ENCODE assay signal across 1 cellular context in genomic region chr1:67686272-67687197, GRCh38.
A peak's percentile ranks its signal among the peaks of the same experiment; 100 is the strongest.
TF ChIP-seq lines count a peak whose summit lies in the region.

No MANE protein-coding gene starts in this region.

TF ChIP-seq in HepG2, 621 proteins besides CTCF, POLR2A, EP300 and RAD21 (continued from another document and continues in another):
- TF ChIP-seq, protein P1, sequence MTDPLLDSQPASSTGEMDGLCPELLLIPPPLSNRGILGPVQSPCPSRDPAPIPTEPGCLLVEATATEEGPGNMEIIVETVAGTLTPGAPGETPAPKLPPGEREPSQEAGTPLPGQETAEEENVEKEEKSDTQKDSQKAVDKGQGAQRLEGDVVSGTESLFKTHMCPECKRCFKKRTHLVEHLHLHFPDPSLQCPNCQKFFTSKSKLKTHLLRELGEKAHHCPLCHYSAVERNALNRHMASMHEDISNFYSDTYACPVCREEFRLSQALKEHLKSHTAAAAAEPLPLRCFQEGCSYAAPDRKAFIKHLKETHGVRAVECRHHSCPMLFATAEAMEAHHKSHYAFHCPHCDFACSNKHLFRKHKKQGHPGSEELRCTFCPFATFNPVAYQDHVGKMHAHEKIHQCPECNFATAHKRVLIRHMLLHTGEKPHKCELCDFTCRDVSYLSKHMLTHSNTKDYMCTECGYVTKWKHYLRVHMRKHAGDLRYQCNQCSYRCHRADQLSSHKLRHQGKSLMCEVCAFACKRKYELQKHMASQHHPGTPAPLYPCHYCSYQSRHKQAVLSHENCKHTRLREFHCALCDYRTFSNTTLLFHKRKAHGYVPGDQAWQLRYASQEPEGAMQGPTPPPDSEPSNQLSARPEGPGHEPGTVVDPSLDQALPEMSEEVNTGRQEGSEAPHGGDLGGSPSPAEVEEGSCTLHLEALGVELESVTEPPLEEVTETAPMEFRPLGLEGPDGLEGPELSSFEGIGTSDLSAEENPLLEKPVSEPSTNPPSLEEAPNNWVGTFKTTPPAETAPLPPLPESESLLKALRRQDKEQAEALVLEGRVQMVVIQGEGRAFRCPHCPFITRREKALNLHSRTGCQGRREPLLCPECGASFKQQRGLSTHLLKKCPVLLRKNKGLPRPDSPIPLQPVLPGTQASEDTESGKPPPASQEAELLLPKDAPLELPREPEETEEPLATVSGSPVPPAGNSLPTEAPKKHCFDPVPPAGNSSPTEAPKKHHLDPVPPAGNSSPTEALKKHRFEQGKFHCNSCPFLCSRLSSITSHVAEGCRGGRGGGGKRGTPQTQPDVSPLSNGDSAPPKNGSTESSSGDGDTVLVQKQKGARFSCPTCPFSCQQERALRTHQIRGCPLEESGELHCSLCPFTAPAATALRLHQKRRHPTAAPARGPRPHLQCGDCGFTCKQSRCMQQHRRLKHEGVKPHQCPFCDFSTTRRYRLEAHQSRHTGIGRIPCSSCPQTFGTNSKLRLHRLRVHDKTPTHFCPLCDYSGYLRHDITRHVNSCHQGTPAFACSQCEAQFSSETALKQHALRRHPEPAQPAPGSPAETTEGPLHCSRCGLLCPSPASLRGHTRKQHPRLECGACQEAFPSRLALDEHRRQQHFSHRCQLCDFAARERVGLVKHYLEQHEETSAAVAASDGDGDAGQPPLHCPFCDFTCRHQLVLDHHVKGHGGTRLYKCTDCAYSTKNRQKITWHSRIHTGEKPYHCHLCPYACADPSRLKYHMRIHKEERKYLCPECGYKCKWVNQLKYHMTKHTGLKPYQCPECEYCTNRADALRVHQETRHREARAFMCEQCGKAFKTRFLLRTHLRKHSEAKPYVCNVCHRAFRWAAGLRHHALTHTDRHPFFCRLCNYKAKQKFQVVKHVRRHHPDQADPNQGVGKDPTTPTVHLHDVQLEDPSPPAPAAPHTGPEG (CRISPR knock-in tag; IDR thresholded peaks at IDR 0.05) = no peak
- TF ChIP-seq, protein P2, sequence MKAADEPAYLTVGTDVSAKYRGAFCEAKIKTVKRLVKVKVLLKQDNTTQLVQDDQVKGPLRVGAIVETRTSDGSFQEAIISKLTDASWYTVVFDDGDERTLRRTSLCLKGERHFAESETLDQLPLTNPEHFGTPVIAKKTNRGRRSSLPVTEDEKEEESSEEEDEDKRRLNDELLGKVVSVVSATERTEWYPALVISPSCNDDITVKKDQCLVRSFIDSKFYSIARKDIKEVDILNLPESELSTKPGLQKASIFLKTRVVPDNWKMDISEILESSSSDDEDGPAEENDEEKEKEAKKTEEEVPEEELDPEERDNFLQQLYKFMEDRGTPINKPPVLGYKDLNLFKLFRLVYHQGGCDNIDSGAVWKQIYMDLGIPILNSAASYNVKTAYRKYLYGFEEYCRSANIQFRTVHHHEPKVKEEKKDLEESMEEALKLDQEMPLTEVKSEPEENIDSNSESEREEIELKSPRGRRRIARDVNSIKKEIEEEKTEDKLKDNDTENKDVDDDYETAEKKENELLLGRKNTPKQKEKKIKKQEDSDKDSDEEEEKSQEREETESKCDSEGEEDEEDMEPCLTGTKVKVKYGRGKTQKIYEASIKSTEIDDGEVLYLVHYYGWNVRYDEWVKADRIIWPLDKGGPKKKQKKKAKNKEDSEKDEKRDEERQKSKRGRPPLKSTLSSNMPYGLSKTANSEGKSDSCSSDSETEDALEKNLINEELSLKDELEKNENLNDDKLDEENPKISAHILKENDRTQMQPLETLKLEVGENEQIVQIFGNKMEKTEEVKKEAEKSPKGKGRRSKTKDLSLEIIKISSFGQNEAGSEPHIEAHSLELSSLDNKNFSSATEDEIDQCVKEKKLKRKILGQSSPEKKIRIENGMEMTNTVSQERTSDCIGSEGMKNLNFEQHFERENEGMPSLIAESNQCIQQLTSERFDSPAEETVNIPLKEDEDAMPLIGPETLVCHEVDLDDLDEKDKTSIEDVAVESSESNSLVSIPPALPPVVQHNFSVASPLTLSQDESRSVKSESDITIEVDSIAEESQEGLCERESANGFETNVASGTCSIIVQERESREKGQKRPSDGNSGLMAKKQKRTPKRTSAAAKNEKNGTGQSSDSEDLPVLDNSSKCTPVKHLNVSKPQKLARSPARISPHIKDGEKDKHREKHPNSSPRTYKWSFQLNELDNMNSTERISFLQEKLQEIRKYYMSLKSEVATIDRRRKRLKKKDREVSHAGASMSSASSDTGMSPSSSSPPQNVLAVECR (CRISPR knock-in tag; IDR thresholded peaks at IDR 0.05; ENCODE audit: borderline replicate concordance) = peak; percentile 78; the same call in 1 of the 2 replicates
- TF ChIP-seq NFE2 (CRISPR knock-in tag; IDR thresholded peaks at IDR 0.05) (no peak), RFX5 (IDR thresholded peaks at IDR 0.05; ENCODE audit: low read depth, low read length) (no peak), MXD1 (CRISPR knock-in tag; IDR thresholded peaks at IDR 0.05) (peak; percentile 53; the same call in 1 of the 2 replicates), ZNF552 (CRISPR knock-in tag; IDR thresholded peaks at IDR 0.05; ENCODE audit: borderline replicate concordance) (no peak), SIN3B (IDR thresholded peaks at IDR 0.05; ENCODE audit: low read length) (no peak), ZFP62 (CRISPR knock-in tag; IDR thresholded peaks at IDR 0.05) (no peak), MTERF4 (CRISPR knock-in tag; IDR thresholded peaks at IDR 0.05) (no peak), MTA3 (CRISPR knock-in tag; IDR thresholded peaks at IDR 0.05) (no peak), ZNF780A (CRISPR knock-in tag; IDR thresholded peaks at IDR 0.05) (no peak), FIP1L1 (IDR thresholded peaks at IDR 0.05; ENCODE audit: borderline replicate concordance, insufficient read depth, low read depth, low read length) (no peak), MAFK (conservative IDR thresholded peaks at IDR 0.05 in 1 of 2, IDR thresholded peaks at IDR 0.05 in 1 of 2; ENCODE audit: low read length in 2 of 2) (peak in 1 of 2 experiments; percentile 24; a peak in 2 of 4 replicates), BRF2 (CRISPR knock-in tag; IDR thresholded peaks at IDR 0.05) (no peak), ZNF883 (CRISPR knock-in tag; IDR thresholded peaks at IDR 0.05; ENCODE audit: not compliant biosample characterization) (peak; percentile 39), ZNF777 (CRISPR knock-in tag; IDR thresholded peaks at IDR 0.05) (no peak; the same call in 1 of the 2 replicates), ZNF577 (CRISPR knock-in tag; IDR thresholded peaks at IDR 0.05; ENCODE audit: borderline replicate concordance, low read depth) (no peak), NFIC (IDR thresholded peaks at IDR 0.05; ENCODE audit: low read length) (peak; percentile 56), DPF2 (CRISPR knock-in tag; IDR thresholded peaks at IDR 0.05; ENCODE audit: borderline replicate concordance, low read depth) (no peak), SNAPC5 (CRISPR knock-in tag; IDR thresholded peaks at IDR 0.05; ENCODE audit: borderline replicate concordance) (no peak), KDM6A (CRISPR knock-in tag; IDR thresholded peaks at IDR 0.05; ENCODE audit: low read depth) (peak; percentile 39; the same call in 1 of the 2 replicates), ZMAT3 (CRISPR knock-in tag; conservative IDR thresholded peaks at IDR 0.05) (no peak), ZNF33B (CRISPR knock-in tag; IDR thresholded peaks at IDR 0.05) (peak; percentile 73; the same call in 1 of the 2 replicates), ZNF790 (CRISPR knock-in tag; IDR thresholded peaks at IDR 0.05; ENCODE audit: borderline replicate concordance) (peak; percentile 42; the same call in 1 of the 2 replicates), RBM22 (optimal IDR thresholded peaks at IDR 0.05; ENCODE audit: low read length) (no peak), U2AF1 (optimal IDR thresholded peaks at IDR 0.05; ENCODE audit: low read depth, low read length) (no peak), SMYD3 (CRISPR knock-in tag; IDR thresholded peaks at IDR 0.05) (no peak; the same call in 1 of the 2 replicates)
- TF ChIP-seq, protein P3, sequence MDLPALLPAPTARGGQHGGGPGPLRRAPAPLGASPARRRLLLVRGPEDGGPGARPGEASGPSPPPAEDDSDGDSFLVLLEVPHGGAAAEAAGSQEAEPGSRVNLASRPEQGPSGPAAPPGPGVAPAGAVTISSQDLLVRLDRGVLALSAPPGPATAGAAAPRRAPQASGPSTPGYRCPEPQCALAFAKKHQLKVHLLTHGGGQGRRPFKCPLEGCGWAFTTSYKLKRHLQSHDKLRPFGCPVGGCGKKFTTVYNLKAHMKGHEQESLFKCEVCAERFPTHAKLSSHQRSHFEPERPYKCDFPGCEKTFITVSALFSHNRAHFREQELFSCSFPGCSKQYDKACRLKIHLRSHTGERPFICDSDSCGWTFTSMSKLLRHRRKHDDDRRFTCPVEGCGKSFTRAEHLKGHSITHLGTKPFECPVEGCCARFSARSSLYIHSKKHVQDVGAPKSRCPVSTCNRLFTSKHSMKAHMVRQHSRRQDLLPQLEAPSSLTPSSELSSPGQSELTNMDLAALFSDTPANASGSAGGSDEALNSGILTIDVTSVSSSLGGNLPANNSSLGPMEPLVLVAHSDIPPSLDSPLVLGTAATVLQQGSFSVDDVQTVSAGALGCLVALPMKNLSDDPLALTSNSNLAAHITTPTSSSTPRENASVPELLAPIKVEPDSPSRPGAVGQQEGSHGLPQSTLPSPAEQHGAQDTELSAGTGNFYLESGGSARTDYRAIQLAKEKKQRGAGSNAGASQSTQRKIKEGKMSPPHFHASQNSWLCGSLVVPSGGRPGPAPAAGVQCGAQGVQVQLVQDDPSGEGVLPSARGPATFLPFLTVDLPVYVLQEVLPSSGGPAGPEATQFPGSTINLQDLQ (CRISPR knock-in tag; IDR thresholded peaks at IDR 0.05) = no peak
- TF ChIP-seq, protein P4, sequence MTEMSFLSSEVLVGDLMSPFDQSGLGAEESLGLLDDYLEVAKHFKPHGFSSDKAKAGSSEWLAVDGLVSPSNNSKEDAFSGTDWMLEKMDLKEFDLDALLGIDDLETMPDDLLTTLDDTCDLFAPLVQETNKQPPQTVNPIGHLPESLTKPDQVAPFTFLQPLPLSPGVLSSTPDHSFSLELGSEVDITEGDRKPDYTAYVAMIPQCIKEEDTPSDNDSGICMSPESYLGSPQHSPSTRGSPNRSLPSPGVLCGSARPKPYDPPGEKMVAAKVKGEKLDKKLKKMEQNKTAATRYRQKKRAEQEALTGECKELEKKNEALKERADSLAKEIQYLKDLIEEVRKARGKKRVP (CRISPR knock-in tag; IDR thresholded peaks at IDR 0.05) = peak in 1 of 2 experiments; percentile 91; a peak in 2 of 4 replicates
- TF ChIP-seq, protein P5, sequence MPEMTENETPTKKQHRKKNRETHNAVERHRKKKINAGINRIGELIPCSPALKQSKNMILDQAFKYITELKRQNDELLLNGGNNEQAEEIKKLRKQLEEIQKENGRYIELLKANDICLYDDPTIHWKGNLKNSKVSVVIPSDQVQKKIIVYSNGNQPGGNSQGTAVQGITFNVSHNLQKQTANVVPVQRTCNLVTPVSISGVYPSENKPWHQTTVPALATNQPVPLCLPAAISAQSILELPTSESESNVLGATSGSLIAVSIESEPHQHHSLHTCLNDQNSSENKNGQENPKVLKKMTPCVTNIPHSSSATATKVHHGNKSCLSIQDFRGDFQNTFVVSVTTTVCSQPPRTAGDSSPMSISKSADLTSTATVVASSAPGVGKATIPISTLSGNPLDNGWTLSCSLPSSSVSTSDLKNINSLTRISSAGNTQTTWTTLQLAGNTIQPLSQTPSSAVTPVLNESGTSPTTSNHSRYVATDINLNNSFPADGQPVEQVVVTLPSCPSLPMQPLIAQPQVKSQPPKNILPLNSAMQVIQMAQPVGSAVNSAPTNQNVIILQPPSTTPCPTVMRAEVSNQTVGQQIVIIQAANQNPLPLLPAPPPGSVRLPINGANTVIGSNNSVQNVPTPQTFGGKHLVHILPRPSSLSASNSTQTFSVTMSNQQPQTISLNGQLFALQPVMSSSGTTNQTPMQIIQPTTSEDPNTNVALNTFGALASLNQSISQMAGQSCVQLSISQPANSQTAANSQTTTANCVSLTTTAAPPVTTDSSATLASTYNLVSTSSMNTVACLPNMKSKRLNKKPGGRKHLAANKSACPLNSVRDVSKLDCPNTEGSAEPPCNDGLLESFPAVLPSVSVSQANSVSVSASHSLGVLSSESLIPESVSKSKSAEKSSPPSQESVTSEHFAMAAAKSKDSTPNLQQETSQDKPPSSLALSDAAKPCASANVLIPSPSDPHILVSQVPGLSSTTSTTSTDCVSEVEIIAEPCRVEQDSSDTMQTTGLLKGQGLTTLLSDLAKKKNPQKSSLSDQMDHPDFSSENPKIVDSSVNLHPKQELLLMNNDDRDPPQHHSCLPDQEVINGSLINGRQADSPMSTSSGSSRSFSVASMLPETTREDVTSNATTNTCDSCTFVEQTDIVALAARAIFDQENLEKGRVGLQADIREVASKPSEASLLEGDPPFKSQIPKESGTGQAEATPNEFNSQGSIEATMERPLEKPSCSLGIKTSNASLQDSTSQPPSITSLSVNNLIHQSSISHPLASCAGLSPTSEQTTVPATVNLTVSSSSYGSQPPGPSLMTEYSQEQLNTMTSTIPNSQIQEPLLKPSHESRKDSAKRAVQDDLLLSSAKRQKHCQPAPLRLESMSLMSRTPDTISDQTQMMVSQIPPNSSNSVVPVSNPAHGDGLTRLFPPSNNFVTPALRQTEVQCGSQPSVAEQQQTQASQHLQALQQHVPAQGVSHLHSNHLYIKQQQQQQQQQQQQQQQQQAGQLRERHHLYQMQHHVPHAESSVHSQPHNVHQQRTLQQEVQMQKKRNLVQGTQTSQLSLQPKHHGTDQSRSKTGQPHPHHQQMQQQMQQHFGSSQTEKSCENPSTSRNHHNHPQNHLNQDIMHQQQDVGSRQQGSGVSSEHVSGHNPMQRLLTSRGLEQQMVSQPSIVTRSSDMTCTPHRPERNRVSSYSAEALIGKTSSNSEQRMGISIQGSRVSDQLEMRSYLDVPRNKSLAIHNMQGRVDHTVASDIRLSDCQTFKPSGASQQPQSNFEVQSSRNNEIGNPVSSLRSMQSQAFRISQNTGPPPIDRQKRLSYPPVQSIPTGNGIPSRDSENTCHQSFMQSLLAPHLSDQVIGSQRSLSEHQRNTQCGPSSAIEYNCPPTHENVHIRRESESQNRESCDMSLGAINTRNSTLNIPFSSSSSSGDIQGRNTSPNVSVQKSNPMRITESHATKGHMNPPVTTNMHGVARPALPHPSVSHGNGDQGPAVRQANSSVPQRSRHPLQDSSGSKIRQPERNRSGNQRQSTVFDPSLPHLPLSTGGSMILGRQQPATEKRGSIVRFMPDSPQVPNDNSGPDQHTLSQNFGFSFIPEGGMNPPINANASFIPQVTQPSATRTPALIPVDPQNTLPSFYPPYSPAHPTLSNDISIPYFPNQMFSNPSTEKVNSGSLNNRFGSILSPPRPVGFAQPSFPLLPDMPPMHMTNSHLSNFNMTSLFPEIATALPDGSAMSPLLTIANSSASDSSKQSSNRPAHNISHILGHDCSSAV (CRISPR knock-in tag; IDR thresholded peaks at IDR 0.05; ENCODE audit: borderline replicate concordance) = no peak
